In genomic region chr1:28233264-28233606, GRCh38 we compare ENCODE assay signal across 8 cellular contexts. TPM values are rescaled to one million over a fixed set of nuclear protein-coding genes. Genes with fewer than 3 reads are reported as not detected.
DNase-seq lines count a peak whose midpoint lies in the region; ATAC-seq, FAIRE-seq and TF ChIP-seq lines count a peak whose summit lies in the region.

No MANE protein-coding gene starts in this region.

- no peak for ATAC-seq in heart left ventricle
- ATAC-seq in left cardiac atrium = no peak
- ATAC-seq in GM12878 = no peak
- no peak for ATAC-seq in upper lobe of right lung
- ATAC-seq in GM18498 (IDR thresholded peaks at IDR 0.05; ENCODE audit: unreplicated experiment) = no peak

- CTCF ChIA-PET in GM12878 (lab: Yijun Ruan, JAX) = interaction anchor here (1.0 kb wide), 1 partner anchor 129 kb away, joined by 3 read pairs; no protein-coding TSS in a partner anchor

- POLR2A ChIA-PET in GM12878 (lab: Charles Lee) = interaction anchor here (1.5 kb wide), 1 partner anchor 56 kb away, joined by 3 read pairs; no protein-coding TSS in a partner anchor

- intact Hi-C loops in heart left ventricle (cut with DNase I) = no loop called here
- intact Hi-C loops in left cardiac atrium (cut with DNase I) = no loop called here
- intact Hi-C loops in GM12878 (cut with micrococcal nuclease; ENCODE audit: unreplicated experiment) = no loop called here
- intact Hi-C loops in upper lobe of right lung (cut with DNase I) = no loop called here

- RAD21 ChIA-PET in GM12878 (lab: Charles Lee; ENCODE audit: unreplicated experiment) = interaction anchor here (4.7 kb wide), 1 partner anchor 12 kb away, joined by 54 read pairs; no protein-coding TSS in a partner anchor

- no peak for TF ChIP-seq POLR2A in heart left ventricle (IDR thresholded peaks at IDR 0.05)
- TF ChIP-seq POLR2A in GM12878 (IDR thresholded peaks at IDR 0.05; ENCODE audit: low read depth, low read length) = no peak

- TF ChIP-seq RAD21 in GM12878 (IDR thresholded peaks at IDR 0.05; ENCODE audit: insufficient read depth, low read depth, low read length) = no peak

- H3K9me3 ChIP-seq in heart left ventricle (no peaks in the 10 kb centered on the region), GM12878 (replicated peaks; ENCODE audit: control insufficient read depth, insufficient read depth, low read length) (no peaks in the 10 kb centered on the region), mononuclear cell (ENCODE audit: low read depth, low read length) (no peaks in the 10 kb centered on the region), upper lobe of right lung (no peaks in the 10 kb centered on the region)

- TF ChIP-seq EP300 in GM12878 (IDR thresholded peaks at IDR 0.05; ENCODE audit: borderline replicate concordance in 1 of 2, control insufficient read depth in 1 of 2, low read depth in 2 of 2, low read length in 2 of 2) = no peak

- H3K9ac ChIP-seq in GM12878 (ENCODE audit: control insufficient read depth, insufficient read depth, low read length) = no peak overlapping the region; the same call in 1 of the 2 replicates

- H3K27ac ChIP-seq in heart left ventricle = peak overlapping the region in 11 of 12 donors; percentile 26 to 88 (median 80)
- H3K27ac ChIP-seq in GM12878 (ENCODE audit: control insufficient read depth, insufficient read depth) = no peak overlapping the region
- peak overlapping the region; percentile 89 for H3K27ac ChIP-seq in upper lobe of right lung

- H3K36me3 ChIP-seq in heart left ventricle (peaks cover 0 to 35% (median 24%) of the 10 kb centered on the region in 9 donors), GM12878 (ENCODE audit: control insufficient read depth in 2 of 2, insufficient read depth in 2 of 2, low read length in 1 of 2) (peaks cover 0 to 3% of the 10 kb centered on the region in 2 experiments; a peak in 2 of 4 replicates), upper lobe of right lung (peaks cover 23% of the 10 kb centered on the region)

- H3K4me2 ChIP-seq in GM12878 (ENCODE audit: control insufficient read depth, insufficient read depth) = peak overlapping the region; percentile 18; the same call in 1 of the 2 replicates

- 62 to 64% (median 63%) methylated on average over 14 of the region's 14 CpGs for WGBS in heart left ventricle, 4 donors
- 68% methylated on average over 14 of the region's 14 CpGs for WGBS in GM12878 (ENCODE audit: insufficient coverage, insufficient replicate concordance, low lambda C conversion rate, missing lambda C conversion rate)

- H3K27me3 ChIP-seq in heart left ventricle (no peaks in the 10 kb centered on the region), GM12878 (replicated peaks in 1 of 2; ENCODE audit: control insufficient read depth in 2 of 2, insufficient read depth in 2 of 2, low read length in 1 of 2) (no peaks in the 10 kb centered on the region), mononuclear cell (ENCODE audit: insufficient read depth, low read length) (no peaks in the 10 kb centered on the region), upper lobe of right lung (no peaks in the 10 kb centered on the region)

- no peaks in the 10 kb centered on the region for H4K20me1 ChIP-seq in GM12878 (ENCODE audit: control insufficient read depth, insufficient read depth)

- no peak for DNase-seq in heart left ventricle
- DNase-seq in left cardiac atrium = no peak
- DNase-seq in GM12878 (ENCODE audit: low read depth, low spot score) = no peak
- no peak for DNase-seq in upper lobe of right lung
- no peak for DNase-seq in AG08395 (ENCODE audit: low spot score)
- no peak for DNase-seq in MV-4-11 (lab: John Stamatoyannopoulos, UW)

- peak overlapping the region in 11 of 12 donors; percentile 66 to 94 (median 86) for H3K4me3 ChIP-seq in heart left ventricle
- H3K4me3 ChIP-seq in GM12878 = no peak overlapping the region
- peak overlapping the region; percentile 91 for H3K4me3 ChIP-seq in mononuclear cell (ENCODE audit: low read length)
- peak overlapping the region; percentile 97 for H3K4me3 ChIP-seq in upper lobe of right lung

- in situ Hi-C loops in GM12878 (cut with MboI) = no loop called here

- FAIRE-seq in GM12878 (lab: Jason Lieb, UNC) = no peak

- SMC1A ChIA-PET in GM12878 (lab: Charles Lee; ENCODE audit: uncharacterized antibody, unreplicated experiment) = interaction anchor here (6.6 kb wide), 1 partner anchor 13 kb away, joined by 84 read pairs; no protein-coding TSS in a partner anchor

- H2AFZ ChIP-seq in GM12878 (ENCODE audit: control insufficient read depth, low read depth, low read length) = no peak overlapping the region; the same call in 1 of the 2 replicates

- TF ChIP-seq CTCF in heart left ventricle (IDR thresholded peaks at IDR 0.05) (no peak), GM12878 (IDR thresholded peaks at IDR 0.05 in 2 of 3, conservative IDR thresholded peaks at IDR 0.05 in 1 of 3; ENCODE audit: control insufficient read depth in 2 of 3, extremely low read depth in 1 of 3, insufficient read depth in 1 of 3, low read depth in 3 of 3, low read length in 3 of 3) (no peak), upper lobe of right lung (IDR thresholded peaks at IDR 0.05) (no peak)

- BruUV-seq in GM12878 (replicated peaks; lab: Mats Ljungman, UMichigan) = no TSS peak

- peaks cover 54% of the 10 kb centered on the region for H3K79me2 ChIP-seq in GM12878 (ENCODE audit: control insufficient read depth, insufficient read depth, low read length)

- H3K4me1 ChIP-seq in heart left ventricle = peaks cover 4 to 45% (median 31%) of the 10 kb centered on the region in 12 donors
- no peaks in the 10 kb centered on the region for H3K4me1 ChIP-seq in GM12878 (ENCODE audit: control insufficient read depth, insufficient read depth, low read length)
- peaks cover 50% of the 10 kb centered on the region for H3K4me1 ChIP-seq in mononuclear cell (ENCODE audit: insufficient read depth, low read length)
- H3K4me1 ChIP-seq in upper lobe of right lung = peaks cover 32% of the 10 kb centered on the region

RNA-seq across cellular contexts. Expression of gene DNAJC8, which starts 0.4 kb away (rescaled TPM):
- total RNA-seq in heart left ventricle (10 to 100 TPM; 47.1 to 66.9 (median 58.4) TPM), left cardiac atrium (10 to 100 TPM; 59.6 to 62.1 TPM), GM12878 (2014; rRNA removed) (91.2 and 109 TPM in 2 replicates), GM12878 (2014; rRNA removed; fragmentation: Illumina TruSeq; extraction: Trizol) (152 and 155 TPM in 2 replicates), GM12878 (2021) (109 and 111 TPM in 2 replicates), mononuclear cell (61.5 TPM), upper lobe of right lung (65.4 TPM)
- polyA plus RNA-seq in heart left ventricle (10 to 100 TPM; 53.8 to 84.9 TPM), GM12878 (2011; rRNA removed) (137 and 176 TPM in 2 replicates), GM12878 (2014; fragmentation: Illumina TruSeq; extraction: Trizol) (251 and 323 TPM in 2 replicates), GM12878 (2014; fragmentation: Nextera tagmentation; extraction: Ambion mirVana) (100 to 1,000 TPM; 209 to 296 TPM), GM12878 (2014; rRNA removed) (95.0 and 106 TPM in 2 replicates), GM12878 (2016; fragmentation: Nextera tagmentation; extraction: Ambion mirVana) (100 to 1,000 TPM; 149 to 155 TPM)
- 26.2 and 27.8 TPM in 2 replicates for total RNA-seq in GM12878 (2013; cell fraction: nucleolus; rRNA removed)
- 61.0 TPM for polyA plus RNA-seq in GM12878 (2011; ENCODE audit: low read depth)
- 84.8 and 92.1 TPM in 2 replicates for polyA plus RNA-seq in GM12878 (2011; cell fraction: cytosol; rRNA removed)
- polyA plus RNA-seq in GM12878 (2011; cell fraction: nucleus; rRNA removed) = 59.2 and 72.5 TPM in 2 replicates
- polyA plus RNA-seq in GM12878 (2012) = 68.0 and 82.9 TPM in 2 replicates
- 36.3 and 42.2 TPM in 2 replicates for polyA minus RNA-seq in GM12878 (2011; rRNA and poly(A)+ RNA removed)
- polyA minus RNA-seq in GM12878 (2011; cell fraction: cytosol; rRNA and poly(A)+ RNA removed) = 14.1 and 15.9 TPM in 2 replicates
- 8.7 and 16.1 TPM in 2 replicates for polyA minus RNA-seq in GM12878 (2011; cell fraction: nucleus; rRNA and poly(A)+ RNA removed)

RNA-seq across cellular contexts. Expression of gene ATP5IF1, which starts 2.7 kb away (rescaled TPM):
- total RNA-seq in heart left ventricle (100 to 1,000 TPM; 209 to 865 (median 423) TPM), left cardiac atrium (100 to 1,000 TPM; 241 to 296 TPM), GM12878 (2014; rRNA removed) (515 and 527 TPM in 2 replicates), GM12878 (2014; rRNA removed; fragmentation: Illumina TruSeq; extraction: Trizol) (256 and 286 TPM in 2 replicates), GM12878 (2021) (314 and 320 TPM in 2 replicates), mononuclear cell (48.2 TPM), upper lobe of right lung (87.2 TPM)
- polyA plus RNA-seq in heart left ventricle (1,000 to 10,000 TPM in 1 of 2 donors, 100 to 1,000 TPM in 1; 286 to 3,101 TPM), GM12878 (2011; rRNA removed) (279 and 352 TPM in 2 replicates), GM12878 (2014; fragmentation: Illumina TruSeq; extraction: Trizol) (146 and 253 TPM in 2 replicates), GM12878 (2014; fragmentation: Nextera tagmentation; extraction: Ambion mirVana) (100 to 1,000 TPM; 296 to 883 TPM), GM12878 (2014; rRNA removed) (892 and 1,008 TPM in 2 replicates), GM12878 (2016; fragmentation: Nextera tagmentation; extraction: Ambion mirVana) (1,000 to 10,000 TPM; 1,209 to 1,210 TPM)
- 29.9 and 31.3 TPM in 2 replicates for total RNA-seq in GM12878 (2013; cell fraction: nucleolus; rRNA removed)
- 210 TPM for polyA plus RNA-seq in GM12878 (2011; ENCODE audit: low read depth)
- polyA plus RNA-seq in GM12878 (2011; cell fraction: cytosol; rRNA removed) = 259 and 347 TPM in 2 replicates
- 205 and 266 TPM in 2 replicates for polyA plus RNA-seq in GM12878 (2011; cell fraction: nucleus; rRNA removed)
- polyA plus RNA-seq in GM12878 (2012) = 407 and 585 TPM in 2 replicates
- polyA minus RNA-seq in GM12878 (2011; rRNA and poly(A)+ RNA removed) = 45.1 and 56.3 TPM in 2 replicates
- 40.3 and 46.8 TPM in 2 replicates for polyA minus RNA-seq in GM12878 (2011; cell fraction: cytosol; rRNA and poly(A)+ RNA removed)
- polyA minus RNA-seq in GM12878 (2011; cell fraction: nucleus; rRNA and poly(A)+ RNA removed) = 29.7 and 52.8 TPM in 2 replicates

RNA-seq across cellular contexts. Expression of gene SESN2, which starts 26.1 kb away (rescaled TPM):
- 1 to 10 TPM; 2.4 to 6.4 (median 4.7) TPM for total RNA-seq in heart left ventricle
- polyA plus RNA-seq in heart left ventricle = 1 to 10 TPM; 2.1 to 8.8 TPM
- total RNA-seq in left cardiac atrium = 1 to 10 TPM; 4.4 to 4.5 TPM
- 3.6 and 4.0 TPM in 2 replicates for total RNA-seq in GM12878 (2013; cell fraction: nucleolus; rRNA removed)
- 18.3 and 22.1 TPM in 2 replicates for total RNA-seq in GM12878 (2014; rRNA removed)
- 7.6 and 8.6 TPM in 2 replicates for total RNA-seq in GM12878 (2014; rRNA removed; fragmentation: Illumina TruSeq; extraction: Trizol)
- total RNA-seq in GM12878 (2021) = 21.7 and 23.9 TPM in 2 replicates
- 8.6 TPM for polyA plus RNA-seq in GM12878 (2011; ENCODE audit: low read depth)
- polyA plus RNA-seq in GM12878 (2011; rRNA removed) = 7.0 and 16.7 TPM in 2 replicates
- 17.2 and 19.0 TPM in 2 replicates for polyA plus RNA-seq in GM12878 (2011; cell fraction: cytosol; rRNA removed)
- 15.9 and 16.1 TPM in 2 replicates for polyA plus RNA-seq in GM12878 (2011; cell fraction: nucleus; rRNA removed)
- 14.6 and 17.5 TPM in 2 replicates for polyA plus RNA-seq in GM12878 (2012)
- polyA plus RNA-seq in GM12878 (2014; fragmentation: Illumina TruSeq; extraction: Trizol) = 6.9 and 13.4 TPM in 2 replicates
- polyA plus RNA-seq in GM12878 (2014; fragmentation: Nextera tagmentation; extraction: Ambion mirVana) = 1 to 10 TPM; 1.5 to 2.7 TPM
- 19.0 and 21.7 TPM in 2 replicates for polyA plus RNA-seq in GM12878 (2014; rRNA removed)
- polyA plus RNA-seq in GM12878 (2016; fragmentation: Nextera tagmentation; extraction: Ambion mirVana) = 10 to 100 TPM; 33.0 to 40.9 TPM
- 13.8 and 20.2 TPM in 2 replicates for polyA minus RNA-seq in GM12878 (2011; rRNA and poly(A)+ RNA removed)
- polyA minus RNA-seq in GM12878 (2011; cell fraction: cytosol; rRNA and poly(A)+ RNA removed) = 8.0 and 9.6 TPM in 2 replicates
- polyA minus RNA-seq in GM12878 (2011; cell fraction: nucleus; rRNA and poly(A)+ RNA removed) = 4.2 and 5.7 TPM in 2 replicates
- total RNA-seq in mononuclear cell = 10.1 TPM
- total RNA-seq in upper lobe of right lung = 15.6 TPM

RNA-seq across cellular contexts. Expression of gene PTAFR, which starts 56.7 kb away (rescaled TPM):
- total RNA-seq in heart left ventricle (10 to 100 TPM in 2 of 9 donors, 1 to 10 TPM in 7; 1.5 to 23.5 (median 2.2) TPM), left cardiac atrium (1 to 10 TPM; 4.7 to 5.2 TPM), GM12878 (2014; rRNA removed) (18.1 and 23.9 TPM in 2 replicates), GM12878 (2014; rRNA removed; fragmentation: Illumina TruSeq; extraction: Trizol) (20.1 and 20.2 TPM in 2 replicates), GM12878 (2021) (25.5 and 28.4 TPM in 2 replicates), mononuclear cell (16.3 TPM), upper lobe of right lung (31.6 TPM)
- polyA plus RNA-seq in heart left ventricle (1 to 10 TPM in 1 of 2 donors, under 1 TPM in 1; 0.42 to 2.1 TPM), GM12878 (2011; rRNA removed) (167 and 251 TPM in 2 replicates), GM12878 (2014; fragmentation: Illumina TruSeq; extraction: Trizol) (30.6 and 31.1 TPM in 2 replicates), GM12878 (2014; fragmentation: Nextera tagmentation; extraction: Ambion mirVana) (10 to 100 TPM; 29.8 to 57.7 TPM), GM12878 (2014; rRNA removed) (25.5 and 31.3 TPM in 2 replicates), GM12878 (2016; fragmentation: Nextera tagmentation; extraction: Ambion mirVana) (10 to 100 TPM; 17.5 to 18.2 TPM)
- 63.0 and 72.4 TPM in 2 replicates for total RNA-seq in GM12878 (2013; cell fraction: nucleolus; rRNA removed)
- 5.8 TPM for polyA plus RNA-seq in GM12878 (2011; ENCODE audit: low read depth)
- polyA plus RNA-seq in GM12878 (2011; cell fraction: cytosol; rRNA removed) = 376 and 431 TPM in 2 replicates
- polyA plus RNA-seq in GM12878 (2011; cell fraction: nucleus; rRNA removed) = 49.8 and 57.4 TPM in 2 replicates
- 7.3 and 10.0 TPM in 2 replicates for polyA plus RNA-seq in GM12878 (2012)
- 334 and 394 TPM in 2 replicates for polyA minus RNA-seq in GM12878 (2011; rRNA and poly(A)+ RNA removed)
- 67.7 and 82.6 TPM in 2 replicates for polyA minus RNA-seq in GM12878 (2011; cell fraction: cytosol; rRNA and poly(A)+ RNA removed)
- polyA minus RNA-seq in GM12878 (2011; cell fraction: nucleus; rRNA and poly(A)+ RNA removed) = 16.6 and 29.9 TPM in 2 replicates
